ENCODE assay signal across 9 cellular contexts in the genomic region with DNA sequence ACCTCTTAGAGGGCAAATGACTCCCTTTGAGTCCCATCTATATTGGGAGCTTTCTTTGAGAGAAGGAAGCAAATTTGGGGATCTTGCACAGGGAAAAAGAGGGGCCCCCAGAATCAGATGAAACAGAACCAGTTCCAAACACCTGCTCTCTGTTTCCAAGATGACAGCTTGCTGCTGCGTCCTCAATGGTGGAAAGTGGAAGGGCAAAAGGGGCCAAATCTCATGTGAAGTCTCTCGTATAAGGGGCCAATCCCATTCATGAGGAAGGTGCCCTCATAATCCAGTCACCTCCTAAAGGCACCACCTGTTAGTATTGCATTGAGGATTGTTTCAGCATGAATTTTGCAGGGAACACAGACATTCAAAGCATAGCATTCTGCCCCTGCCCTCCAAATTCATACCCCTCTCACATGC. TPM values are rescaled to one million over a fixed set of nuclear protein-coding genes. Genes with fewer than 3 reads are reported as not detected.
A peak's percentile ranks its signal among the peaks of the same experiment; 100 is the strongest.
DNase-seq lines count a peak whose midpoint lies in the region; ATAC-seq, FAIRE-seq and TF ChIP-seq lines count a peak whose summit lies in the region.
"Had no signal": no experiment of that assay in that cellular context is flagged by ENCODE, and none has a peak within 500 bp of the region (broad histone marks: within the 10 kb centered on the region; RNA-seq: fewer than 3 reads in every experiment).

No MANE protein-coding gene starts in this region.

- peak overlapping the region; percentile 98 for H3K4me2 ChIP-seq in HepG2 (ENCODE audit: low read depth, low read length)

- peaks cover 29 to 49% of the 10 kb centered on the region in 2 donors for H3K4me1 ChIP-seq in adrenal gland (replicated peaks in 1 of 2)
- peaks cover 71% of the 10 kb centered on the region for H3K4me1 ChIP-seq in HepG2 (ENCODE audit: insufficient read depth, low read length)
- peaks cover 46% of the 10 kb centered on the region for H3K4me1 ChIP-seq in suprapubic skin

- no peaks in the 10 kb centered on the region for H4K20me1 ChIP-seq in HepG2 (ENCODE audit: insufficient read depth, low read length)

- peak in 1 of 6 experiments; percentile 4 for TF ChIP-seq CTCF in adrenal gland (IDR thresholded peaks at IDR 0.05)
- TF ChIP-seq CTCF in HepG2 (CRISPR knock-in tag; IDR thresholded peaks at IDR 0.05) = no peak
- no peak for TF ChIP-seq CTCF in suprapubic skin (IDR thresholded peaks at IDR 0.05)

- TF ChIP-seq POLR2A in adrenal gland (IDR thresholded peaks at IDR 0.05) (no peak), HepG2 (IDR thresholded peaks at IDR 0.05; ENCODE audit: insufficient read depth in 1 of 2, low read depth in 2 of 2, low read length in 2 of 2) (no peak), suprapubic skin (IDR thresholded peaks at IDR 0.05) (no peak)

- H3K27ac Mint-ChIP-seq in T-helper 1 cell treated with Interleukin-12 subunit alpha and Interleukin-12 subunit beta and Interleukin-4 antibody, amounts not matched to agents 30 μg/mL and 1 μg/mL, for 36 hours = peak overlapping the region; percentile 90

- H3K9ac ChIP-seq in HepG2 (ENCODE audit: insufficient read depth, low read depth, low read length) = peak overlapping the region; percentile 95

- H3K27me3 Mint-ChIP-seq in T-helper 1 cell treated with Interleukin-12 subunit alpha and Interleukin-12 subunit beta and Interleukin-4 antibody, amounts not matched to agents 30 μg/mL and 1 μg/mL, for 36 hours (ENCODE audit: low read depth) = no peaks in the 10 kb centered on the region

- no peaks in the 10 kb centered on the region for H3K9me3 Mint-ChIP-seq in T-helper 1 cell treated with Interleukin-12 subunit alpha and Interleukin-12 subunit beta and Interleukin-4 antibody, amounts not matched to agents 30 μg/mL and 1 μg/mL, for 36 hours

- TF ChIP-seq RAD21 in HepG2 (CRISPR knock-in tag; IDR thresholded peaks at IDR 0.05) = no peak

- WGBS in adrenal gland, 4 donors = 82 to 88% (median 86%) methylated on average over 2 of the region's 2 CpGs
- WGBS in HepG2 (ENCODE audit: low lambda C conversion rate) = 38% methylated on average over 2 of the region's 2 CpGs
- WGBS in suprapubic skin = 85% methylated on average over 2 of the region's 2 CpGs

- FAIRE-seq in HepG2 (lab: Jason Lieb, UNC) = no peak

- H2AFZ ChIP-seq in HepG2 (ENCODE audit: low read length) = no peak overlapping the region

- peaks cover 24% of the 10 kb centered on the region for H3K36me3 Mint-ChIP-seq in T-helper 1 cell treated with Interleukin-12 subunit alpha and Interleukin-12 subunit beta and Interleukin-4 antibody, amounts not matched to agents 30 μg/mL and 1 μg/mL, for 36 hours (ENCODE audit: low read depth)

- ATAC-seq in HepG2 (no peak), GM21390 (IDR thresholded peaks at IDR 0.05; ENCODE audit: unreplicated experiment) (no peak)

- H3K4me3 Mint-ChIP-seq in T-helper 1 cell treated with Interleukin-12 subunit alpha and Interleukin-12 subunit beta and Interleukin-4 antibody, amounts not matched to agents 30 μg/mL and 1 μg/mL, for 36 hours = peak overlapping the region; percentile 79

- POLR2A ChIA-PET in HepG2 (lab: Yijun Ruan, JAX) = interaction anchor here (0.7 to 4.4 kb wide), 42 partner anchors 9 to 1176 kb away, joined by 3 to 68 read pairs (median 8); a partner anchor contains a TSS

- H3K36me3 ChIP-seq in adrenal gland (replicated peaks in 1 of 2) = peaks cover 0 to 22% of the 10 kb centered on the region in 2 donors
- no peaks in the 10 kb centered on the region; a peak in 1 of 5 replicates for H3K36me3 ChIP-seq in HepG2 (replicated peaks in 1 of 2; ENCODE audit: control insufficient read depth in 1 of 2, insufficient read depth in 2 of 2, low read length in 2 of 2)
- H3K36me3 ChIP-seq in suprapubic skin = peaks cover 16% of the 10 kb centered on the region

- CTCF ChIA-PET in HepG2 (lab: Yijun Ruan, JAX; ENCODE audit: low intra/inter-chr PET ratio, low total read pairs) = interaction anchor here (1.5 kb wide), 1 partner anchor 51 kb away, joined by 9 read pairs; no protein-coding TSS in a partner anchor

- H3K27me3 ChIP-seq in adrenal gland (no peaks in the 10 kb centered on the region), HepG2 (ENCODE audit: control insufficient read depth in 1 of 2, insufficient read depth in 2 of 2, low read length in 2 of 2) (no peaks in the 10 kb centered on the region), suprapubic skin (no peaks in the 10 kb centered on the region)

- H3K27ac ChIP-seq in adrenal gland (peak overlapping the region; percentile 89 to 97 (median 96)), HepG2 (ENCODE audit: extremely low read length, insufficient read depth, low read length) (peak overlapping the region; percentile 97), suprapubic skin (peak overlapping the region; percentile 96)

- no TSS peak for BruUV-seq in HepG2 (replicated peaks; lab: Mats Ljungman, UMichigan)

- no peak for DNase-seq in T-helper 1 cell
- DNase-seq in adrenal gland = no peak
- no peak for DNase-seq in HepG2 (ENCODE audit: low spot score)
- DNase-seq in suprapubic skin (ENCODE audit: low spot score in 2 of 2) = no peak
- no peak for DNase-seq in activated effector memory CD4-positive, alpha-beta T cell treated with Interleukin-2 at 50 U/mL for 16 hours
- DNase-seq in dedifferentiated amniotic fluid mesenchymal stem cell (ENCODE audit: extremely low spot score) = no peak
- DNase-seq: NCI-H1436 treated with DMSO at 0.1 percent for 48 hours had no signal

- TF ChIP-seq EP300 in HepG2 (IDR thresholded peaks at IDR 0.05; ENCODE audit: low read depth in 2 of 2, low read length in 2 of 2) (no peak), HepG2 (CRISPR knock-in tag; IDR thresholded peaks at IDR 0.05; ENCODE audit: borderline replicate concordance) (no peak), suprapubic skin (IDR thresholded peaks at IDR 0.05) (no peak)

- peaks cover 66% of the 10 kb centered on the region for H3K4me1 Mint-ChIP-seq in T-helper 1 cell treated with Interleukin-12 subunit alpha and Interleukin-12 subunit beta and Interleukin-4 antibody, amounts not matched to agents 30 μg/mL and 1 μg/mL, for 36 hours (ENCODE audit: low read depth)

- peaks cover 11% of the 10 kb centered on the region for H3K79me2 ChIP-seq in HepG2 (ENCODE audit: insufficient read depth, low read length)

- peak overlapping the region in 2 of 4 donors; percentile 48 to 58 for H3K4me3 ChIP-seq in adrenal gland
- H3K4me3 ChIP-seq in HepG2 (replicated peaks in 1 of 3; ENCODE audit: insufficient read depth in 1 of 3, low read depth in 2 of 3, low read length in 3 of 3) = peak overlapping the region; percentile 66 to 86 (median 75)
- peak overlapping the region; percentile 57 for H3K4me3 ChIP-seq in suprapubic skin

- H3K9me3 ChIP-seq in adrenal gland (replicated peaks in 1 of 3) (no peaks in the 10 kb centered on the region), HepG2 (ENCODE audit: low read length) (no peaks in the 10 kb centered on the region), suprapubic skin (no peaks in the 10 kb centered on the region)

- intact Hi-C loops in adrenal gland (cut with DNase I) (loop anchor here in 1 of 2 donors (5.0 kb wide), 1 partner anchor 50 kb away; no protein-coding TSS in a partner anchor), HepG2 (cut with micrococcal nuclease; ENCODE audit: unreplicated experiment) (no loop called here)

- in situ Hi-C loops in HepG2 (cut with HindIII; ENCODE audit: extremely low pct_ligation_motif_present, low pct_unique_long_range_greater_than_20kb) = loop anchor here (5.0 kb wide), 2 partner anchors 45 to 70 kb away; no protein-coding TSS in a partner anchor

TF ChIP-seq in HepG2, 621 proteins besides CTCF, POLR2A, EP300 and RAD21 (continues in another document):
- TF ChIP-seq HCFC1 (IDR thresholded peaks at IDR 0.05; ENCODE audit: low read depth, low read length) (no peak), RFX1 (IDR thresholded peaks at IDR 0.05) (no peak), ELF4 (CRISPR knock-in tag; IDR thresholded peaks at IDR 0.05; ENCODE audit: borderline replicate concordance) (no peak)

RNA-seq across cellular contexts. Expression of a gene that starts 0.5 kb away (rescaled TPM):
- total RNA-seq in adrenal gland = 100 to 1,000 TPM in 2 of 8 donors, 10 to 100 TPM in 6; 55.9 to 159 (median 66.8) TPM
- 100 to 1,000 TPM in 1 of 3 donors, 10 to 100 TPM in 2; 33.4 to 128 (median 56.2) TPM for polyA plus RNA-seq in adrenal gland
- total RNA-seq in HepG2 (2016; rRNA removed; fragmentation: Illumina TruSeq; extraction: Trizol) = 41.4 and 60.1 TPM in 2 replicates
- 22.9 and 24.8 TPM in 2 replicates for total RNA-seq in HepG2 (2016; cell fraction: cytosol; rRNA removed; fragmentation: Illumina TruSeq; extraction: Trizol; ENCODE audit: low read depth)
- total RNA-seq in HepG2 (2016; cell fraction: insoluble cytoplasmic fraction; rRNA removed; fragmentation: Illumina TruSeq; extraction: Trizol) = 40.1 and 52.3 TPM in 2 replicates
- 38.4 and 42.1 TPM in 2 replicates for total RNA-seq in HepG2 (2016; cell fraction: membrane; rRNA removed; fragmentation: Illumina TruSeq; extraction: Trizol)
- 23.4 and 26.0 TPM in 2 replicates for total RNA-seq in HepG2 (2016; cell fraction: nucleus; rRNA removed; fragmentation: Illumina TruSeq; extraction: Trizol)
- polyA plus RNA-seq in HepG2 (2011; rRNA removed) = 48.7 and 60.5 TPM in 2 replicates
- 35.1 and 50.0 TPM in 2 replicates for polyA plus RNA-seq in HepG2 (2011; cell fraction: cytosol; rRNA removed)
- 16.6 and 20.7 TPM in 2 replicates for polyA plus RNA-seq in HepG2 (2011; cell fraction: nucleus; rRNA removed)
- polyA plus RNA-seq in HepG2 (2012) = 55.8 and 68.9 TPM in 2 replicates
- polyA plus RNA-seq in HepG2 (2016; cell fraction: cytosol; fragmentation: Illumina TruSeq; extraction: Trizol; ENCODE audit: low read depth) = 37.2 and 40.1 TPM in 2 replicates
- 67.5 and 71.1 TPM in 2 replicates for polyA plus RNA-seq in HepG2 (2016; cell fraction: insoluble cytoplasmic fraction; fragmentation: Illumina TruSeq; extraction: Trizol; ENCODE audit: low read depth)
- 42.6 and 44.3 TPM in 2 replicates for polyA plus RNA-seq in HepG2 (2016; cell fraction: membrane; fragmentation: Illumina TruSeq; extraction: Trizol; ENCODE audit: low read depth)
- polyA plus RNA-seq in HepG2 (2016; cell fraction: nucleus; fragmentation: Illumina TruSeq; extraction: Trizol; ENCODE audit: insufficient read depth, low read depth) = 39.9 and 41.4 TPM in 2 replicates
- polyA minus RNA-seq in HepG2 (2011; rRNA and poly(A)+ RNA removed; ENCODE audit: low replicate concordance) = 29.1 and 31.0 TPM in 2 replicates
- polyA minus RNA-seq in HepG2 (2011; cell fraction: cytosol; rRNA and poly(A)+ RNA removed) = 46.4 and 51.7 TPM in 2 replicates
- polyA minus RNA-seq in HepG2 (2011; cell fraction: nucleus; rRNA and poly(A)+ RNA removed) = 32.6 and 44.3 TPM in 2 replicates
- 10 to 100 TPM; 11.8 to 20.6 (median 16.9) TPM for total RNA-seq in suprapubic skin
